Comparison of ENCODE assay signal across 14 cellular contexts in genomic region chr10:104258209-104258608, GRCh38. TPM values are rescaled to one million over a fixed set of nuclear protein-coding genes. Genes with fewer than 3 reads are reported as not detected.
A peak's percentile ranks its signal among the peaks of the same experiment; 100 is the strongest.
DNase-seq lines count a peak whose midpoint lies in the region; ATAC-seq, FAIRE-seq and TF ChIP-seq lines count a peak whose summit lies in the region.
"Had no signal": no experiment of that assay in that cellular context is flagged by ENCODE, and none has a peak within 500 bp of the region (broad histone marks: within the 10 kb centered on the region; RNA-seq: fewer than 3 reads in every experiment).

No MANE protein-coding gene starts in this region.

- H3K4me1 Mint-ChIP-seq in CD8-positive, alpha-beta T cell (ENCODE audit: low read depth) = peaks cover 74% of the 10 kb centered on the region
- H3K4me1 Mint-ChIP-seq in activated naive CD8-positive, alpha-beta T cell treated with anti-CD3 and anti-CD28 coated beads, Interleukin-2, amount 50 U/mL, for 24 hours = peaks cover 82% of the 10 kb centered on the region
- peaks cover 50 to 86% (median 71%) of the 10 kb centered on the region in 7 donors for H3K4me1 Mint-ChIP-seq in naive thymus-derived CD4-positive, alpha-beta T cell

- no peak for DNase-seq in CD8-positive, alpha-beta T cell
- no peak for DNase-seq in activated naive CD8-positive, alpha-beta T cell treated with anti-CD3 and anti-CD28 coated beads, Interleukin-2, amount 50 U/mL, for 24 hours
- DNase-seq in naive thymus-derived CD4-positive, alpha-beta T cell = no peak
- DNase-seq in D721Med (ENCODE audit: insufficient read length, low spot score) (no peak), DMS53 treated with DMSO at 0.1 percent for 48 hours (lab: John Stamatoyannopoulos, UW; ENCODE audit: unreplicated experiment) (no peak)
- no peak for DNase-seq in effector CD8-positive, alpha-beta T cell (lab: John Stamatoyannopoulos, UW)
- DNase-seq: NCI-H1436; NK-92 treated with Interleukin-12 subunit alpha and Interleukin-12 subunit beta, amount 100 ng/mL, for 24 hours; Right ventricle myocardium superior; substantia nigra had no signal

- CTCF ChIA-PET in CD8-positive, alpha-beta T cell (lab: Charles Lee) = interaction anchor here (0.8 to 3.4 kb wide), 3 partner anchors 16 to 93 kb away, joined by 3 to 16 read pairs (median 3); no protein-coding TSS in a partner anchor
- CTCF ChIA-PET in naive thymus-derived CD4-positive, alpha-beta T cell (lab: Charles Lee) = interaction anchor here (0.6 kb wide), 1 partner anchor 371 kb away, joined by 3 read pairs; no protein-coding TSS in a partner anchor

- TF ChIP-seq CTCF in CD8-positive, alpha-beta T cell (IDR thresholded peaks at IDR 0.05) = no peak
- no peak for TF ChIP-seq CTCF in D721Med (IDR thresholded peaks at IDR 0.05; ENCODE audit: insufficient read depth, missing control alignments)

- H3K4me3 Mint-ChIP-seq in CD8-positive, alpha-beta T cell = no peak overlapping the region
- no peak overlapping the region for H3K4me3 Mint-ChIP-seq in activated naive CD8-positive, alpha-beta T cell treated with anti-CD3 and anti-CD28 coated beads, Interleukin-2, amount 50 U/mL, for 24 hours
- H3K4me3 Mint-ChIP-seq in naive thymus-derived CD4-positive, alpha-beta T cell = peak overlapping the region in 1 of 10 donors; percentile 84
- H3K4me3 Mint-ChIP-seq: nephron had no signal

- ATAC-seq in CD8-positive, alpha-beta T cell = no peak
- ATAC-seq in activated naive CD8-positive, alpha-beta T cell treated with anti-CD3 and anti-CD28 coated beads, Interleukin-2, amount 50 U/mL, for 24 hours = no peak
- no peak for ATAC-seq in naive thymus-derived CD4-positive, alpha-beta T cell

- H3K27me3 Mint-ChIP-seq in CD8-positive, alpha-beta T cell (ENCODE audit: low read depth) = no peaks in the 10 kb centered on the region
- H3K27me3 Mint-ChIP-seq in activated naive CD8-positive, alpha-beta T cell treated with anti-CD3 and anti-CD28 coated beads, Interleukin-2, amount 50 U/mL, for 24 hours = no peaks in the 10 kb centered on the region
- H3K27me3 Mint-ChIP-seq in naive thymus-derived CD4-positive, alpha-beta T cell = no peaks in the 10 kb centered on the region

- H3K36me3 ChIP-seq in ACC112 (ENCODE audit: insufficient read depth, low read length) = peaks cover 43% of the 10 kb centered on the region
- peaks cover 10% of the 10 kb centered on the region for H3K36me3 ChIP-seq in CD8-positive, alpha-beta T cell (ENCODE audit: insufficient read depth, low read length)
- H3K36me3 ChIP-seq in naive thymus-derived CD4-positive, alpha-beta T cell (ENCODE audit: control insufficient read depth in 2 of 3, insufficient read depth in 3 of 3, low read length in 3 of 3) = peaks cover 2 to 50% (median 23%) of the 10 kb centered on the region in 3 experiments

- peak overlapping the region; percentile 96 for H3K27ac ChIP-seq in ACC112 (ENCODE audit: low read depth, low read length)
- no peak overlapping the region for H3K27ac ChIP-seq in CD8-positive, alpha-beta T cell (ENCODE audit: low read depth, low read length)
- H3K27ac ChIP-seq in naive thymus-derived CD4-positive, alpha-beta T cell (ENCODE audit: low read depth, low read length) = no peak overlapping the region

- no peak overlapping the region for H2AFZ ChIP-seq in ACC112 (ENCODE audit: low read length, unreplicated experiment)

- intact Hi-C loops in CD8-positive, alpha-beta T cell (cut with DNase I, micrococcal nuclease) = no loop called here
- intact Hi-C loops in naive thymus-derived CD4-positive, alpha-beta T cell (cut with micrococcal nuclease) = loop anchor here in 1 of 2 donors (5.0 kb wide), 1 partner anchor 371 kb away; no protein-coding TSS in a partner anchor

- H3K4me3 ChIP-seq in ACC112 (ENCODE audit: low read depth, low read length) = no peak overlapping the region
- H3K4me3 ChIP-seq in CD8-positive, alpha-beta T cell (ENCODE audit: low read depth, low read length) = no peak overlapping the region
- no peak overlapping the region for H3K4me3 ChIP-seq in naive thymus-derived CD4-positive, alpha-beta T cell (ENCODE audit: low read length)

- H3K9me3 ChIP-seq in CD8-positive, alpha-beta T cell (ENCODE audit: low read length) = no peaks in the 10 kb centered on the region
- H3K9me3 ChIP-seq in naive thymus-derived CD4-positive, alpha-beta T cell (ENCODE audit: control insufficient read depth in 2 of 3, low read length in 3 of 3) = no peaks in the 10 kb centered on the region

- H3K9me3 Mint-ChIP-seq in CD8-positive, alpha-beta T cell = no peaks in the 10 kb centered on the region
- H3K9me3 Mint-ChIP-seq in activated naive CD8-positive, alpha-beta T cell treated with anti-CD3 and anti-CD28 coated beads, Interleukin-2, amount 50 U/mL, for 24 hours = no peaks in the 10 kb centered on the region
- H3K9me3 Mint-ChIP-seq in naive thymus-derived CD4-positive, alpha-beta T cell = no peaks in the 10 kb centered on the region
- H3K9me3 Mint-ChIP-seq: nephron had no signal

- peaks cover 63% of the 10 kb centered on the region for H3K36me3 Mint-ChIP-seq in CD8-positive, alpha-beta T cell
- H3K36me3 Mint-ChIP-seq in activated naive CD8-positive, alpha-beta T cell treated with anti-CD3 and anti-CD28 coated beads, Interleukin-2, amount 50 U/mL, for 24 hours (ENCODE audit: low read depth) = peaks cover 71% of the 10 kb centered on the region
- peaks cover 8 to 34% (median 24%) of the 10 kb centered on the region in 5 donors for H3K36me3 Mint-ChIP-seq in naive thymus-derived CD4-positive, alpha-beta T cell

- peaks cover 81% of the 10 kb centered on the region for H3K79me2 ChIP-seq in ACC112 (ENCODE audit: control insufficient read depth, insufficient read depth, low read length, unreplicated experiment)

- POLR2A ChIA-PET in CD8-positive, alpha-beta T cell (lab: Charles Lee) = interaction anchor here (0.8 to 1.4 kb wide), 3 partner anchors 13 to 580 kb away, joined by 3 to 4 read pairs (median 3); partner anchors contain the start of gene SFR1
- POLR2A ChIA-PET in naive thymus-derived CD4-positive, alpha-beta T cell (lab: Charles Lee) = interaction anchor here (1.3 to 7.4 kb wide), 3 partner anchors 10 to 80 kb away, joined by 4 to 68 read pairs (median 4); partner anchors contain the start of genes GSTO2 and ITPRIP

- H3K27me3 ChIP-seq in ACC112 (ENCODE audit: insufficient read depth, low read length) = no peaks in the 10 kb centered on the region
- H3K27me3 ChIP-seq in CD8-positive, alpha-beta T cell (ENCODE audit: insufficient read depth, low read length) = no peaks in the 10 kb centered on the region
- H3K27me3 ChIP-seq in naive thymus-derived CD4-positive, alpha-beta T cell (ENCODE audit: control insufficient read depth in 2 of 2, insufficient read depth in 2 of 2, low read length in 2 of 2) = no peaks in the 10 kb centered on the region

- H3K27ac Mint-ChIP-seq in CD8-positive, alpha-beta T cell = peak overlapping the region; percentile 66
- H3K27ac Mint-ChIP-seq in activated naive CD8-positive, alpha-beta T cell treated with anti-CD3 and anti-CD28 coated beads, Interleukin-2, amount 50 U/mL, for 24 hours = peak overlapping the region; percentile 36
- H3K27ac Mint-ChIP-seq in naive thymus-derived CD4-positive, alpha-beta T cell = peak overlapping the region; percentile 6 to 94 (median 73)
- H3K27ac Mint-ChIP-seq: nephron had no signal

- peaks cover 71% of the 10 kb centered on the region for H3K4me1 ChIP-seq in ACC112 (ENCODE audit: control insufficient read depth, insufficient read depth, low read length, unreplicated experiment)
- peaks cover 36% of the 10 kb centered on the region for H3K4me1 ChIP-seq in CD8-positive, alpha-beta T cell (ENCODE audit: insufficient read depth, low read length)
- peaks cover 21 to 38% of the 10 kb centered on the region in 2 donors for H3K4me1 ChIP-seq in naive thymus-derived CD4-positive, alpha-beta T cell (ENCODE audit: control insufficient read depth in 2 of 2, insufficient read depth in 2 of 2, low read length in 2 of 2)

- FAIRE-seq in D721Med (lab: Jason Lieb, UNC) = no peak
- FAIRE-seq: frontal cortex had no signal

RNA-seq across cellular contexts. Expression of gene GSTO1, which starts 3.5 kb away (rescaled TPM):
- total RNA-seq in CD8-positive, alpha-beta T cell = 10 to 100 TPM in 1 of 2 experiments, 1 to 10 TPM in 1; 9.8 to 11.8 TPM
- 100 to 1,000 TPM in 1 of 5 experiments, 10 to 100 TPM in 4; 28.1 to 129 (median 49.1) TPM for total RNA-seq in naive thymus-derived CD4-positive, alpha-beta T cell
- polyA plus RNA-seq in naive thymus-derived CD4-positive, alpha-beta T cell = 100 to 1,000 TPM; 116 to 141 TPM

RNA-seq across cellular contexts. Expression of gene GSTO2, which starts 10.8 kb away (rescaled TPM):
- under 1 TPM; 0.49 to 0.75 TPM for total RNA-seq in CD8-positive, alpha-beta T cell
- 1 to 10 TPM; 1.1 to 2.5 (median 1.4) TPM for total RNA-seq in naive thymus-derived CD4-positive, alpha-beta T cell
- 1 to 10 TPM; 1.0 to 1.3 TPM for polyA plus RNA-seq in naive thymus-derived CD4-positive, alpha-beta T cell

RNA-seq across cellular contexts. Expression of gene CFAP43, which starts 26.0 kb away (rescaled TPM):
- not detected for total RNA-seq in CD8-positive, alpha-beta T cell
- under 1 TPM in 1 of 5 experiments, not detected in 4; 0.17 TPM for total RNA-seq in naive thymus-derived CD4-positive, alpha-beta T cell
- polyA plus RNA-seq in naive thymus-derived CD4-positive, alpha-beta T cell = under 1 TPM in 1 of 2 donors, not detected in 1; 0.14 TPM
- total RNA-seq: Right ventricle myocardium superior; T-helper 2 cell treated with Interferon-gamma antibody and Interleukin-4, amounts not matched to agents 100 ng/mL and 5 ng/mL, for 36 hours had no signal
